In the genomic region with DNA sequence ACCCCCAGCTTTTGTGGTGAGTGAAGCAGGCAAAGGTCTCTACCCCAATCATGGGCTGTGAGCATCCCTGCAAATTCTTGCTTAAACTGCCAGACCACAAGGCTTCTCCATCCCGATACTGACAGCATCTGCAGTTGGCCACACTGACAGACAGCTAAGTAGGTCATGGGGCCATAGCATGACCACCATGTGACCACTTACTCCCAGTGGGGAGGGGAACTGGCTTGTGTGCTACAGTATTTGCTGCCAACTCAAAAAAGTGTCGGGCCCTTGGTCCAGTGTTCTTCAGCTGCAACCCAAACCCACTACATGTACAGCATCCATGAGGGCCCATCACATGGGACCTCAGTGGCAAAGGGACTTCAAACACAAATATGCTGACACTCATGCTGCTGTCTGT, we compare ENCODE assay signal across 13 cellular contexts.
A peak's percentile ranks its signal among the peaks of the same experiment; 100 is the strongest.
DNase-seq lines count a peak whose midpoint lies in the region; ATAC-seq and TF ChIP-seq lines count a peak whose summit lies in the region.
"Had no signal": no experiment of that assay in that cellular context is flagged by ENCODE, and none has a peak within 500 bp of the region (broad histone marks: within the 10 kb centered on the region; RNA-seq: fewer than 3 reads in every experiment).

No MANE protein-coding gene starts in this region.

- H2BK15ac ChIP-seq in neuronal stem cell (ENCODE audit: low read length), result no peak overlapping the region

- H2AK5ac ChIP-seq in neuronal stem cell (ENCODE audit: low read depth, low read length), result no peak overlapping the region

- no peaks in the 10 kb centered on the region; a peak in 1 of 22 replicates for H3K27me3 ChIP-seq in BLaER1 treated with 17β-estradiol and CSF1 and Interleukin-3, amounts not matched to agents 10 nM and 100 nM
- H3K27me3 ChIP-seq in neuronal stem cell (ENCODE audit: control insufficient read depth in 3 of 3, insufficient read depth in 3 of 3, low read depth in 1 of 3, low read length in 3 of 3) (peaks cover 0 to 16% (median 0%) of the 10 kb centered on the region in 3 experiments), spleen (replicated peaks in 1 of 7) (peaks cover 0 to 9% (median 0%) of the 10 kb centered on the region in 7 donors)

- no peak overlapping the region for H2BK5ac ChIP-seq in neuronal stem cell (ENCODE audit: low read length)

- H4K91ac ChIP-seq in neuronal stem cell (ENCODE audit: low read depth, low read length, poor library complexity), result no peak overlapping the region

- no peaks in the 10 kb centered on the region for H3K79me1 ChIP-seq in neuronal stem cell (ENCODE audit: low read depth, low read length)

- H3K4me3 Mint-ChIP-seq in WTC11, result no peak overlapping the region
- H3K4me3 Mint-ChIP-seq: CD4-positive, CD25-positive, alpha-beta regulatory T cell; HFFc6 had no signal

- H4K20me1 ChIP-seq in BLaER1 treated with 17β-estradiol and CSF1 and Interleukin-3, amounts not matched to agents 10 nM and 100 nM, result 0 out of 22 replicates have a peak, but pooled peaks cover 0 to 4% (median 0%) of the 10 kb centered on the region in 11 experiments

- H3K14ac ChIP-seq in neuronal stem cell (ENCODE audit: low read length), result no peak overlapping the region

- H3K18ac ChIP-seq in neuronal stem cell (ENCODE audit: low read length), result peak overlapping the region; percentile 29

- no peak for TF ChIP-seq CTCF in WTC11 (IDR thresholded peaks at IDR 0.05)
- no peak for TF ChIP-seq CTCF in spleen (IDR thresholded peaks at IDR 0.05 in 8 of 11, conservative IDR thresholded peaks at IDR 0.05 in 3 of 11)

- H3K36me3 Mint-ChIP-seq in WTC11, result peaks cover 48% of the 10 kb centered on the region
- H3K36me3 Mint-ChIP-seq: CD4-positive, CD25-positive, alpha-beta regulatory T cell had no signal

- ATAC-seq in WTC11, result no peak
- ATAC-seq: A549, GM12878 had no signal

- H3K27ac ChIP-seq in BLaER1 treated with 17β-estradiol and CSF1 and Interleukin-3, amounts not matched to agents 10 nM and 100 nM, result no peak overlapping the region
- H3K27ac ChIP-seq in neuronal stem cell (replicated peaks; ENCODE audit: low read length) (no peak overlapping the region), spleen (no peak overlapping the region)
- H3K27ac ChIP-seq: A549 had no signal

- H3K4me1 ChIP-seq in BLaER1 treated with 17β-estradiol and CSF1 and Interleukin-3, amounts not matched to agents 10 nM and 100 nM, result peaks cover 34 to 99% (median 72%) of the 10 kb centered on the region in 10 experiments
- no peaks in the 10 kb centered on the region for H3K4me1 ChIP-seq in neuronal stem cell (ENCODE audit: control insufficient read depth in 2 of 2, insufficient read depth in 1 of 2, low read depth in 1 of 2, low read length in 2 of 2)
- no peaks in the 10 kb centered on the region for H3K4me1 ChIP-seq in spleen

- no peak overlapping the region for H4K8ac ChIP-seq in neuronal stem cell (ENCODE audit: low read depth, low read length)

- peak overlapping the region in 8 of 11 experiments; percentile 14 to 51 (median 38); a peak in 13 of 22 replicates for H3K4me2 ChIP-seq in BLaER1 treated with 17β-estradiol and CSF1 and Interleukin-3, amounts not matched to agents 10 nM and 100 nM
- H3K4me2 ChIP-seq in neuronal stem cell (ENCODE audit: insufficient read depth, low read length, poor library complexity, severe bottlenecking), result no peak overlapping the region
- H3K4me2 ChIP-seq: A549 had no signal

- no peak overlapping the region for H2BK12ac ChIP-seq in neuronal stem cell (ENCODE audit: low read length)

- H3K9me3 ChIP-seq in BLaER1 treated with 17β-estradiol and CSF1 and Interleukin-3, amounts not matched to agents 10 nM and 100 nM (replicated peaks in 1 of 11), result peaks cover 0 to 30% (median 16%) of the 10 kb centered on the region in 11 experiments; a peak in 18 of 22 replicates
- H3K9me3 ChIP-seq in neuronal stem cell (replicated peaks in 1 of 2; ENCODE audit: control insufficient read depth in 2 of 2, insufficient read depth in 1 of 2, low read depth in 1 of 2, low read length in 2 of 2) (peaks cover 0 to 2% of the 10 kb centered on the region in 2 donors), spleen (no peaks in the 10 kb centered on the region)
- H3K9me3 ChIP-seq: A549 had no signal

- intact Hi-C loops in spleen (cut with DNase I; ENCODE audit: low total_unique reads), result no loop called here

- CTCF ChIA-PET in WTC11 (lab: Charles Lee), result interaction anchor here (1.3 to 2.3 kb wide), 3 partner anchors 10 to 144 kb away, joined by 3 to 8 read pairs (median 7); a partner anchor contains a TSS

- no peak overlapping the region for H3K9ac ChIP-seq in BLaER1 treated with 17β-estradiol and CSF1 and Interleukin-3, amounts not matched to agents 10 nM and 100 nM
- H3K9ac ChIP-seq in neuronal stem cell (ENCODE audit: low read depth, low read length, poor library complexity), result no peak overlapping the region

- peaks cover 40% of the 10 kb centered on the region for H3K4me1 Mint-ChIP-seq in WTC11
- H3K4me1 Mint-ChIP-seq: CD4-positive, CD25-positive, alpha-beta regulatory T cell had no signal

- H3K27me3 Mint-ChIP-seq in WTC11 (ENCODE audit: low read depth), result no peaks in the 10 kb centered on the region
- H3K27me3 Mint-ChIP-seq: CD4-positive, CD25-positive, alpha-beta regulatory T cell had no signal

- no CpG with 5 or more reads among the region's 2 CpGs for WGBS in neuronal stem cell (ENCODE audit: extremely low coverage in 2 of 2, insufficient read length in 2 of 2, insufficient replicate concordance in 1 of 2), 2 donors
- WGBS in spleen, 5 donors, result 64 to 84% (median 77%) methylated on average over 2 of the region's 2 CpGs

- no peak overlapping the region for H2AFZ ChIP-seq in neuronal stem cell (ENCODE audit: low read length)

- H3K9me3 Mint-ChIP-seq in WTC11, result no peaks in the 10 kb centered on the region
- H3K9me3 Mint-ChIP-seq: HFFc6 had no signal

- no peak overlapping the region for H3K4ac ChIP-seq in neuronal stem cell (ENCODE audit: low read length)

- DNase-seq in WTC11 (ENCODE audit: low spot score) (no peak), neuronal stem cell (ENCODE audit: low spot score) (no peak), spleen (peak; percentile 37), hippocampal formation (lab: John Stamatoyannopoulos, UW) (no peak), NCI-H510A treated with DMSO at 0.1 percent for 48 hours (lab: John Stamatoyannopoulos, UW) (no peak), NCI-H1930 (lab: John Stamatoyannopoulos, UW) (no peak)
- DNase-seq: CD4-positive, CD25-positive, alpha-beta regulatory T cell; DMS53; HCEC 1CT had no signal

- H3K4me3 ChIP-seq in BLaER1 treated with 17β-estradiol and CSF1 and Interleukin-3, amounts not matched to agents 10 nM and 100 nM, result no peak overlapping the region
- no peak overlapping the region for H3K4me3 ChIP-seq in neuronal stem cell (ENCODE audit: low read length in 2 of 2)
- no peak overlapping the region for H3K4me3 ChIP-seq in spleen
- H3K4me3 ChIP-seq: A549, GM12878 had no signal

- no peak overlapping the region for H2BK120ac ChIP-seq in neuronal stem cell (ENCODE audit: low read depth, low read length)

- POLR2A ChIA-PET in WTC11 (lab: Charles Lee), result no interaction called here

- no peak for TF ChIP-seq POLR2A in spleen (IDR thresholded peaks at IDR 0.05)

- no peak overlapping the region for H3K23ac ChIP-seq in neuronal stem cell (ENCODE audit: low read depth, low read length, poor library complexity)

- H3K27ac Mint-ChIP-seq in WTC11, result no peak overlapping the region
- H3K27ac Mint-ChIP-seq: CD4-positive, CD25-positive, alpha-beta regulatory T cell had no signal

- peaks cover 0 to 5% (median 0%) of the 10 kb centered on the region in 11 experiments; a peak in 1 of 22 replicates for H3K36me3 ChIP-seq in BLaER1 treated with 17β-estradiol and CSF1 and Interleukin-3, amounts not matched to agents 10 nM and 100 nM
- H3K36me3 ChIP-seq in neuronal stem cell (replicated peaks in 1 of 2; ENCODE audit: control insufficient read depth in 2 of 2, insufficient read depth in 2 of 2, low read length in 2 of 2) (no peaks in the 10 kb centered on the region), spleen (peaks cover 0 to 28% (median 0%) of the 10 kb centered on the region in 6 donors)

TF ChIP-seq in WTC11, 78 proteins besides CTCF, POLR2A, EP300 and RAD21:
- TF ChIP-seq, protein P1, sequence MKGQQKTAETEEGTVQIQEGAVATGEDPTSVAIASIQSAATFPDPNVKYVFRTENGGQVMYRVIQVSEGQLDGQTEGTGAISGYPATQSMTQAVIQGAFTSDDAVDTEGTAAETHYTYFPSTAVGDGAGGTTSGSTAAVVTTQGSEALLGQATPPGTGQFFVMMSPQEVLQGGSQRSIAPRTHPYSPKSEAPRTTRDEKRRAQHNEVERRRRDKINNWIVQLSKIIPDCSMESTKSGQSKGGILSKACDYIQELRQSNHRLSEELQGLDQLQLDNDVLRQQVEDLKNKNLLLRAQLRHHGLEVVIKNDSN (CRISPR knock-in tag; IDR thresholded peaks at IDR 0.05), result peak; percentile 39; the same call in 1 of the 2 replicates
- TF ChIP-seq, protein P2, sequence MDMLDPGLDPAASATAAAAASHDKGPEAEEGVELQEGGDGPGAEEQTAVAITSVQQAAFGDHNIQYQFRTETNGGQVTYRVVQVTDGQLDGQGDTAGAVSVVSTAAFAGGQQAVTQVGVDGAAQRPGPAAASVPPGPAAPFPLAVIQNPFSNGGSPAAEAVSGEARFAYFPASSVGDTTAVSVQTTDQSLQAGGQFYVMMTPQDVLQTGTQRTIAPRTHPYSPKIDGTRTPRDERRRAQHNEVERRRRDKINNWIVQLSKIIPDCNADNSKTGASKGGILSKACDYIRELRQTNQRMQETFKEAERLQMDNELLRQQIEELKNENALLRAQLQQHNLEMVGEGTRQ (CRISPR knock-in tag; IDR thresholded peaks at IDR 0.05), result 0 out of 2 replicates have a peak, but pooled peaks have one; percentile 14
- TF ChIP-seq ZNF317 (CRISPR knock-in tag; IDR thresholded peaks at IDR 0.05; ENCODE audit: borderline replicate concordance, low read depth), result no peak
